ENCODE assay signal across 14 cellular contexts in the genomic region with DNA sequence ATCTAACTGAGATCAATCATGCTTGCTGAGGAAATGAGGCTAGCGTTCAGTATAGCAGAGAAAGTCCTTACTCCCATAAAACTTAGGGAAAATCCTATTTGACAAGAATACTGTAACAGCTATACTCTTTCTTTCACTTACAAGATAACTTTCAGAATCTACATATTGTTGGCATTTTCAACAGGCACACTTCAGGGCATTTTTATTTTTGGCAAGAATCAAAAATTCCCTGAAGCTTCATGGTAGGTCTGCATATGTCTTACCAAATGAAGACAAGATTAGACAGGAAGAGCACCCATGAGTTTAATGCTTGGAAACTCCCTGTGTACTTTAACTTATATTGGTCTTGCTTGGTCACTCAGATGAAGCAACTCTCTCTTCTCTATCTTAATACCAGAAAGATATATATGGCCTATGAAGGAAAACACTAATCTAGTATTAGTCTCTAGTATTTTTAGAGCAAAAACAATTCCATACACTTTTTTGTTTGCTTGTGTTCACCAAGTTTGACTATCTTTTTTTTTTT.
DNase-seq lines count a peak whose midpoint lies in the region; ATAC-seq lines count a peak whose summit lies in the region.
"Had no signal": no experiment of that assay in that cellular context is flagged by ENCODE, and none has a peak within 500 bp of the region (broad histone marks: within the 10 kb centered on the region; RNA-seq: fewer than 3 reads in every experiment).

No MANE protein-coding gene starts in this region.

- H3K14ac ChIP-seq in trophoblast cell (ENCODE audit: low read length): no peak overlapping the region

- no peak overlapping the region for H2AK5ac ChIP-seq in trophoblast cell (ENCODE audit: low read length)

- intact Hi-C loops in left colon (cut with DNase I, micrococcal nuclease): no loop called here

- no peak overlapping the region for H3K27ac Mint-ChIP-seq in stimulated activated naive CD8-positive, alpha-beta T cell treated with anti-CD3 and anti-CD28 coated beads, Interleukin-15, amount 100 ng/mL, for 72 hours
- peak overlapping the region; percentile 82 to 93 (median 85) for H3K27ac Mint-ChIP-seq in IgD-negative memory B cell
- H3K27ac Mint-ChIP-seq: dendritic cell treated with granulocyte-macrophage colony-stimulating factor and Interleukin-4, amounts not matched to agents 40 ng/mL and 50 ng/mL, for 4 days had no signal

- H3K36me3 Mint-ChIP-seq in IgD-negative memory B cell: peaks cover 5% of the 10 kb centered on the region

- H3K79me2 ChIP-seq in trophoblast cell (ENCODE audit: control insufficient read depth, insufficient read depth, low read length, poor library complexity): no peaks in the 10 kb centered on the region

- no peaks in the 10 kb centered on the region for H3K27me3 Mint-ChIP-seq in stimulated activated naive CD8-positive, alpha-beta T cell treated with anti-CD3 and anti-CD28 coated beads, Interleukin-15, amount 100 ng/mL, for 72 hours
- H3K27me3 Mint-ChIP-seq in IgD-negative memory B cell: no peaks in the 10 kb centered on the region
- H3K27me3 Mint-ChIP-seq: dendritic cell treated with granulocyte-macrophage colony-stimulating factor and Interleukin-4, amounts not matched to agents 40 ng/mL and 50 ng/mL, for 4 days had no signal

- H3K4me2 ChIP-seq in trophoblast cell (ENCODE audit: low read length): no peak overlapping the region

- no peak overlapping the region for H4K8ac ChIP-seq in trophoblast cell (ENCODE audit: low read depth, low read length)

- no peak overlapping the region for H3K4me3 Mint-ChIP-seq in stimulated activated naive CD8-positive, alpha-beta T cell treated with anti-CD3 and anti-CD28 coated beads, Interleukin-15, amount 100 ng/mL, for 72 hours
- H3K4me3 Mint-ChIP-seq in IgD-negative memory B cell: peak overlapping the region in 3 of 4 donors; percentile 69 to 86 (median 72)
- H3K4me3 Mint-ChIP-seq: dendritic cell treated with granulocyte-macrophage colony-stimulating factor and Interleukin-4, amounts not matched to agents 40 ng/mL and 50 ng/mL, for 4 days had no signal

- H3K4ac ChIP-seq in trophoblast cell (ENCODE audit: low read depth, low read length): no peak overlapping the region

- no peak overlapping the region for H3K23ac ChIP-seq in trophoblast cell (ENCODE audit: low read length)

- H3K27ac ChIP-seq in trophoblast cell (ENCODE audit: low read depth, low read length): no peak overlapping the region
- H3K27ac ChIP-seq: esophagus muscularis mucosa, Peyer's patch, VCaP had no signal

- no peak overlapping the region for H2BK5ac ChIP-seq in trophoblast cell (ENCODE audit: low read depth, low read length, poor library complexity)

- H3K9ac ChIP-seq in trophoblast cell (ENCODE audit: low read length): no peak overlapping the region

- H4K91ac ChIP-seq in trophoblast cell (ENCODE audit: low read depth, low read length): no peak overlapping the region

- H3K4me1 ChIP-seq in trophoblast cell (ENCODE audit: control insufficient read depth in 1 of 2, insufficient read depth in 2 of 2, low read length in 2 of 2): no peaks in the 10 kb centered on the region

- H2AFZ ChIP-seq in trophoblast cell (ENCODE audit: insufficient read depth, low read length, poor library complexity): no peak overlapping the region

- no peak overlapping the region for H2BK120ac ChIP-seq in trophoblast cell (ENCODE audit: insufficient read depth, low read length, poor library complexity)

- H3K9me3 ChIP-seq in trophoblast cell (ENCODE audit: insufficient read depth, low read depth, low read length): no peaks in the 10 kb centered on the region
- H3K9me3 ChIP-seq: esophagus muscularis mucosa, Peyer's patch had no signal

- no peak overlapping the region for H4K12ac ChIP-seq in trophoblast cell (ENCODE audit: low read depth, low read length)

- H3K18ac ChIP-seq in trophoblast cell (ENCODE audit: low read length): no peak overlapping the region

- no peaks in the 10 kb centered on the region for H3K79me1 ChIP-seq in trophoblast cell (ENCODE audit: low read length)

- WGBS in trophoblast cell (ENCODE audit: extremely low coverage, insufficient coverage, insufficient read length): no CpG with 5 or more reads among the region's 1 CpG

- no peak overlapping the region for H2BK12ac ChIP-seq in trophoblast cell (ENCODE audit: low read length)

- no peaks in the 10 kb centered on the region for H3K9me3 Mint-ChIP-seq in stimulated activated naive CD8-positive, alpha-beta T cell treated with anti-CD3 and anti-CD28 coated beads, Interleukin-15, amount 100 ng/mL, for 72 hours
- H3K9me3 Mint-ChIP-seq in IgD-negative memory B cell: no peaks in the 10 kb centered on the region
- H3K9me3 Mint-ChIP-seq: dendritic cell treated with granulocyte-macrophage colony-stimulating factor and Interleukin-4, amounts not matched to agents 40 ng/mL and 50 ng/mL, for 4 days had no signal

- no peak for DNase-seq in stimulated activated naive CD8-positive, alpha-beta T cell treated with anti-CD3 and anti-CD28 coated beads, Interleukin-15, Interleukin-2, amounts not matched to agents 100 U/mL and 50 U/mL, for 24 hours
- DNase-seq in stimulated activated naive CD8-positive, alpha-beta T cell treated with anti-CD3 and anti-CD28 coated beads, Interleukin-15, amount 100 ng/mL, for 72 hours: no peak
- DNase-seq in left colon (no peak), trophoblast cell (no peak), NCI-H82 treated with DMSO at 0.1 percent for 48 hours (lab: John Stamatoyannopoulos, UW; ENCODE audit: unreplicated experiment) (no peak), Ammon's horn (ENCODE audit: low spot score) (no peak)
- DNase-seq in activated CD4-positive, alpha-beta T cell treated with anti-CD3 and anti-CD28 coated beads, Interleukin-2, amount 50 U/mL, for 48 hours: no peak
- DNase-seq: NCI-H2029, Peyer's patch, posterior cingulate gyrus had no signal

- peak; percentile 40 for ATAC-seq in stimulated activated naive CD8-positive, alpha-beta T cell treated with anti-CD3 and anti-CD28 coated beads, Interleukin-15, Interleukin-2, amounts not matched to agents 100 U/mL and 50 U/mL, for 24 hours
- ATAC-seq in stimulated activated naive CD8-positive, alpha-beta T cell treated with anti-CD3 and anti-CD28 coated beads, Interleukin-15, amount 100 ng/mL, for 72 hours: no peak
- ATAC-seq in left colon: peak; percentile 35

- no peak overlapping the region for H3K4me3 ChIP-seq in trophoblast cell (ENCODE audit: low read depth, low read length)
- H3K4me3 ChIP-seq: esophagus muscularis mucosa, Peyer's patch had no signal

- no peaks in the 10 kb centered on the region for H3K27me3 ChIP-seq in trophoblast cell (ENCODE audit: insufficient read depth, low read length)
- H3K27me3 ChIP-seq: esophagus muscularis mucosa, Peyer's patch had no signal

- H3K36me3 ChIP-seq in trophoblast cell (ENCODE audit: control insufficient read depth in 1 of 2, insufficient read depth in 2 of 2, low read length in 2 of 2): no peaks in the 10 kb centered on the region
- H3K36me3 ChIP-seq: esophagus muscularis mucosa, Peyer's patch had no signal

- peaks cover 11% of the 10 kb centered on the region for H3K4me1 Mint-ChIP-seq in stimulated activated naive CD8-positive, alpha-beta T cell treated with anti-CD3 and anti-CD28 coated beads, Interleukin-15, amount 100 ng/mL, for 72 hours
- peaks cover 46 to 58% (median 55%) of the 10 kb centered on the region in 3 donors for H3K4me1 Mint-ChIP-seq in IgD-negative memory B cell

Comparison
In these comparisons a context has a peak if more than half of its experiments do, and no peak if none do; other contexts are left out.
1. H3K27ac Mint-ChIP-seq: peak in IgD-negative memory B cell (3 of 3); none in stimulated activated naive CD8-positive, alpha-beta T cell treated with anti-CD3 and anti-CD28 coated beads, Interleukin-15, amount 100 ng/mL, for 72 hours (0 of 2).
2. H3K4me3 Mint-ChIP-seq: peak in IgD-negative memory B cell (3 of 4); none in stimulated activated naive CD8-positive, alpha-beta T cell treated with anti-CD3 and anti-CD28 coated beads, Interleukin-15, amount 100 ng/mL, for 72 hours (0 of 2).